Comparison of ENCODE assay signal across 1 cellular context in genomic region chr19:6776045-6776444, GRCh38.
TF ChIP-seq lines count a peak whose summit lies in the region.

No MANE protein-coding gene starts in this region.

TF ChIP-seq in HEK293, 187 proteins besides CTCF, POLR2A, EP300 and RAD21:
- TF ChIP-seq ZNF366 (tag by site-specific recombination; conservative IDR thresholded peaks at IDR 0.05), result peak; percentile 84
- peak; percentile 97 for TF ChIP-seq ZBTB17 (tag by site-specific recombination; IDR thresholded peaks at IDR 0.05)
